Comparison of ENCODE assay signal across 8 cellular contexts in genomic region chr18:61893971-61894750, GRCh38. TPM values are rescaled to one million over a fixed set of nuclear protein-coding genes. Genes with fewer than 3 reads are reported as not detected.
DNase-seq lines count a peak whose midpoint lies in the region; ATAC-seq and TF ChIP-seq lines count a peak whose summit lies in the region.

No MANE protein-coding gene starts in this region.

- DNase-seq in SW 1271 (lab: John Stamatoyannopoulos, UW) (peak; percentile 3 to 46), ascending aorta (ENCODE audit: low spot score in 2 of 2) (peak; percentile 43 to 89), hepatic stellate cell (ENCODE audit: low spot score) (peak; percentile 89), pulmonary artery endothelial cell (ENCODE audit: low read depth, low spot score) (peak; percentile 40), uterus (peak; percentile 87 to 89)

- TF ChIP-seq CTCF in DOHH2 (IDR thresholded peaks at IDR 0.05; ENCODE audit: low read depth, low read length, poor library complexity, severe bottlenecking), result no peak
- peak; percentile 30 to 70 (median 37) for TF ChIP-seq CTCF in ascending aorta (IDR thresholded peaks at IDR 0.05)
- peak; percentile 36 to 76 (median 58) for TF ChIP-seq CTCF in uterus (IDR thresholded peaks at IDR 0.05)

- no peaks in the 10 kb centered on the region for H3K9me2 ChIP-seq in DOHH2 (replicated peaks; ENCODE audit: control insufficient read depth, low read length)

- H3F3A ChIP-seq in DOHH2 (ENCODE audit: control insufficient read depth, insufficient read depth), result no peaks in the 10 kb centered on the region

- H3K27me3 ChIP-seq in DOHH2 (ENCODE audit: control insufficient read depth, low read length), result peaks cover 48% of the 10 kb centered on the region
- no peaks in the 10 kb centered on the region for H3K27me3 ChIP-seq in ascending aorta
- no peaks in the 10 kb centered on the region for H3K27me3 ChIP-seq in uterus

- peak; percentile 76 for TF ChIP-seq POLR2A in uterus (IDR thresholded peaks at IDR 0.05)

- ATAC-seq in GM21723 (IDR thresholded peaks at IDR 0.05; ENCODE audit: unreplicated experiment), result peak; percentile 89

- no peaks in the 10 kb centered on the region for H3K36me3 ChIP-seq in DOHH2 (ENCODE audit: control insufficient read depth, low read length)
- no peaks in the 10 kb centered on the region for H3K36me3 ChIP-seq in KOPT-K1 (ENCODE audit: insufficient read depth, low read length)
- H3K36me3 ChIP-seq in ascending aorta, result no peaks in the 10 kb centered on the region
- no peaks in the 10 kb centered on the region for H3K36me3 ChIP-seq in uterus

- H4K20me1 ChIP-seq in DOHH2 (ENCODE audit: control insufficient read depth, insufficient read depth, low read depth, low read length), result no peaks in the 10 kb centered on the region

- intact Hi-C loops in ascending aorta (cut with DNase I), result loop anchor here (1.0 to 5.0 kb wide), 8 partner anchors 41 to 311 kb away; partner anchors contain the start of genes PIGN and RELCH
- intact Hi-C loops in uterus (cut with DNase I; ENCODE audit: low total_unique reads), result loop anchor here (10.0 kb wide), 2 partner anchors 141 to 259 kb away; no protein-coding TSS in a partner anchor

- peak overlapping the region; percentile 57 for H3K4me3 ChIP-seq in DOHH2 (ENCODE audit: low read length)
- peak overlapping the region; percentile 93 to 95 for H3K4me3 ChIP-seq in ascending aorta
- peak overlapping the region; percentile 83 to 100 for H3K4me3 ChIP-seq in uterus

- H3K4me1 ChIP-seq in DOHH2 (ENCODE audit: control insufficient read depth, low read length), result no peaks in the 10 kb centered on the region
- H3K4me1 ChIP-seq in ascending aorta, result peaks cover 0 to 9% of the 10 kb centered on the region in 2 donors
- peaks cover 3 to 5% of the 10 kb centered on the region in 2 donors for H3K4me1 ChIP-seq in uterus

- H3K27ac ChIP-seq in DOHH2 (ENCODE audit: low read depth, low read length) (no peak overlapping the region), KOPT-K1 (ENCODE audit: low read depth, low read length, poor library complexity, severe bottlenecking) (peak overlapping the region; percentile 12), ascending aorta (peak overlapping the region; percentile 80 to 84), uterus (peak overlapping the region; percentile 96)

- no peaks in the 10 kb centered on the region for H3K79me2 ChIP-seq in DOHH2 (ENCODE audit: control insufficient read depth, low read length)

- H3K9me3 ChIP-seq in DOHH2 (ENCODE audit: control insufficient read depth, insufficient read depth, low read length) (no peaks in the 10 kb centered on the region), KOPT-K1 (ENCODE audit: insufficient read depth, low read length, poor library complexity, severe bottlenecking) (no peaks in the 10 kb centered on the region), ascending aorta (no peaks in the 10 kb centered on the region), uterus (no peaks in the 10 kb centered on the region)

- H3K4me2 ChIP-seq in DOHH2 (ENCODE audit: low read length), result peak overlapping the region; percentile 59

RNA-seq across cellular contexts. Expression of gene RNF152, which starts 1.4 kb away (rescaled TPM):
- total RNA-seq in ascending aorta (9.6 TPM), pulmonary artery endothelial cell (46.2 and 76.5 TPM in 2 replicates), uterus (10 to 100 TPM; 20.0 to 86.1 (median 33.0) TPM)

Comparison
In these comparisons a context has a peak if more than half of its experiments do, and no peak if none do; other contexts are left out.
1. DNase-seq: peak in every context shown above with its lines; median percentile 89 in hepatic stellate cell; 88 in uterus; 66 in ascending aorta; 40 in pulmonary artery endothelial cell; 24 in SW 1271.